In genomic region chr4:7120341-7120740, GRCh38 we compare ENCODE assay signal across 14 cellular contexts. TPM values are rescaled to one million over a fixed set of nuclear protein-coding genes. Genes with fewer than 3 reads are reported as not detected.
DNase-seq lines count a peak whose midpoint lies in the region; ATAC-seq, FAIRE-seq and TF ChIP-seq lines count a peak whose summit lies in the region.
"Had no signal": no experiment of that assay in that cellular context is flagged by ENCODE, and none has a peak within 500 bp of the region (broad histone marks: within the 10 kb centered on the region; RNA-seq: fewer than 3 reads in every experiment).

No MANE protein-coding gene starts in this region.

- peak; percentile 45 for ATAC-seq in HepG2
- no peak for ATAC-seq in right lobe of liver
- peak; percentile 71 for ATAC-seq in GM12878
- no peak for ATAC-seq in left ventricle myocardium superior
- ATAC-seq in GM21390 (IDR thresholded peaks at IDR 0.05; ENCODE audit: unreplicated experiment): no peak
- ATAC-seq in GM18517 (IDR thresholded peaks at IDR 0.05; ENCODE audit: unreplicated experiment): no peak

- TF ChIP-seq CTCF in HepG2 (CRISPR knock-in tag; IDR thresholded peaks at IDR 0.05): no peak
- TF ChIP-seq CTCF in right lobe of liver (IDR thresholded peaks at IDR 0.05): no peak
- TF ChIP-seq CTCF in NB4 (IDR thresholded peaks at IDR 0.05; ENCODE audit: low read depth, low read length): no peak
- no peak for TF ChIP-seq CTCF in GM12878 (IDR thresholded peaks at IDR 0.05 in 2 of 3, conservative IDR thresholded peaks at IDR 0.05 in 1 of 3; ENCODE audit: control insufficient read depth in 2 of 3, extremely low read depth in 1 of 3, insufficient read depth in 1 of 3, low read depth in 3 of 3, low read length in 3 of 3)

- H4K20me1 ChIP-seq in HepG2 (ENCODE audit: insufficient read depth, low read length): no peaks in the 10 kb centered on the region
- H4K20me1 ChIP-seq in GM12878 (ENCODE audit: control insufficient read depth, insufficient read depth): no peaks in the 10 kb centered on the region

- H3K79me2 ChIP-seq in HepG2 (ENCODE audit: insufficient read depth, low read length) (no peaks in the 10 kb centered on the region), GM12878 (ENCODE audit: control insufficient read depth, insufficient read depth, low read length) (no peaks in the 10 kb centered on the region)

- POLR2A ChIA-PET in HepG2 (lab: Yijun Ruan, JAX): no interaction called here
- POLR2A ChIA-PET in GM12878 (lab: Charles Lee): no interaction called here

- H3K27ac ChIP-seq in HepG2 (ENCODE audit: extremely low read length, insufficient read depth, low read length) (no peak overlapping the region), right lobe of liver (no peak overlapping the region), GM12878 (ENCODE audit: control insufficient read depth, insufficient read depth) (no peak overlapping the region)

- H3K4me2 ChIP-seq in HepG2 (ENCODE audit: low read depth, low read length) (no peak overlapping the region), GM12878 (ENCODE audit: control insufficient read depth, insufficient read depth) (no peak overlapping the region)

- H2AFZ ChIP-seq in HepG2 (ENCODE audit: low read length): no peak overlapping the region
- no peak overlapping the region for H2AFZ ChIP-seq in GM12878 (ENCODE audit: control insufficient read depth, low read depth, low read length)

- H3K27me3 ChIP-seq in HepG2 (ENCODE audit: control insufficient read depth in 1 of 2, insufficient read depth in 2 of 2, low read length in 2 of 2): peaks cover 3 to 42% of the 10 kb centered on the region in 2 experiments; a peak in 4 of 5 replicates
- H3K27me3 ChIP-seq in right lobe of liver: no peaks in the 10 kb centered on the region
- H3K27me3 ChIP-seq in GM12878 (replicated peaks in 1 of 2; ENCODE audit: control insufficient read depth in 2 of 2, insufficient read depth in 2 of 2, low read length in 1 of 2): no peaks in the 10 kb centered on the region; a peak in 2 of 4 replicates

- H3K9ac ChIP-seq in HepG2 (ENCODE audit: insufficient read depth, low read depth, low read length) (no peak overlapping the region), GM12878 (ENCODE audit: control insufficient read depth, insufficient read depth, low read length) (no peak overlapping the region)

- H3K4me1 ChIP-seq in HepG2 (ENCODE audit: insufficient read depth, low read length) (peaks cover 6% of the 10 kb centered on the region), right lobe of liver (peaks cover 0 to 13% (median 5%) of the 10 kb centered on the region in 4 donors), GM12878 (ENCODE audit: control insufficient read depth, insufficient read depth, low read length) (no peaks in the 10 kb centered on the region)

- FAIRE-seq in HepG2 (lab: Jason Lieb, UNC): no peak
- no peak for FAIRE-seq in GM12878 (lab: Jason Lieb, UNC)

- RAD21 ChIA-PET in GM12878 (lab: Charles Lee; ENCODE audit: unreplicated experiment): no interaction called here

- CTCF ChIA-PET in HepG2 (lab: Yijun Ruan, JAX; ENCODE audit: low intra/inter-chr PET ratio, low total read pairs) (no interaction called here), GM12878 (lab: Yijun Ruan, JAX) (no interaction called here)

- in situ Hi-C loops in HepG2 (cut with HindIII; ENCODE audit: extremely low pct_ligation_motif_present, low pct_unique_long_range_greater_than_20kb): no loop called here
- in situ Hi-C loops in GM12878 (cut with MboI): no loop called here

- H3K9me3 ChIP-seq in HepG2 (ENCODE audit: low read length) (no peaks in the 10 kb centered on the region), right lobe of liver (no peaks in the 10 kb centered on the region), GM12878 (replicated peaks; ENCODE audit: control insufficient read depth, insufficient read depth, low read length) (no peaks in the 10 kb centered on the region; the same call in 2 of the 3 replicates)

- H3K4me3 ChIP-seq in HepG2 (replicated peaks in 1 of 3; ENCODE audit: insufficient read depth in 1 of 3, low read depth in 2 of 3, low read length in 3 of 3) (no peak overlapping the region), right lobe of liver (no peak overlapping the region), NB4 (ENCODE audit: low read depth, low read length) (no peak overlapping the region), GM12878 (no peak overlapping the region)

- no peak for TF ChIP-seq RAD21 in HepG2 (CRISPR knock-in tag; IDR thresholded peaks at IDR 0.05)
- no peak for TF ChIP-seq RAD21 in GM12878 (IDR thresholded peaks at IDR 0.05; ENCODE audit: insufficient read depth, low read depth, low read length)

- 53% methylated on average over 7 of the region's 8 CpGs for WGBS in HepG2 (ENCODE audit: low lambda C conversion rate)
- WGBS in right lobe of liver (ENCODE audit: insufficient coverage, low coverage, low lambda C conversion rate, missing lambda C conversion rate): 78% methylated on average over 6 of the region's 8 CpGs
- WGBS in GM12878 (ENCODE audit: insufficient coverage, insufficient replicate concordance, low lambda C conversion rate, missing lambda C conversion rate): 58% methylated on average over 8 of the region's 8 CpGs

- BruUV-seq in HepG2 (replicated peaks; lab: Mats Ljungman, UMichigan) (no TSS peak), GM12878 (replicated peaks; lab: Mats Ljungman, UMichigan) (no TSS peak)

- SMC1A ChIA-PET in GM12878 (lab: Charles Lee; ENCODE audit: uncharacterized antibody, unreplicated experiment): no interaction called here

- DNase-seq in HepG2 (ENCODE audit: low spot score) (no peak), right lobe of liver (no peak), NB4 (ENCODE audit: low read depth) (peak; percentile 41), GM12878 (ENCODE audit: low read depth, low spot score) (no peak), left ventricle myocardium superior (no peak), NCI-H345 treated with DMSO at 0.1 percent for 48 hours (lab: John Stamatoyannopoulos, UW; ENCODE audit: unreplicated experiment) (no peak)
- DNase-seq: activated B cell treated with CpG ODN at 0.5 μM for 24 hours; activated CD8-positive, alpha-beta memory T cell treated with anti-CD3 and anti-CD28 coated beads, Interleukin-2, amount 50 U/mL, for 48 hours; activated naive CD8-positive, alpha-beta T cell treated with anti-CD3 and anti-CD28 coated beads for 36 hours; central memory CD4-positive, alpha-beta T cell; left cardiac atrium; NCI-H2029 treated with DMSO at 0.1 percent for 48 hours had no signal

- TF ChIP-seq POLR2A in HepG2 (IDR thresholded peaks at IDR 0.05; ENCODE audit: insufficient read depth in 1 of 2, low read depth in 2 of 2, low read length in 2 of 2): no peak
- TF ChIP-seq POLR2A in right lobe of liver (IDR thresholded peaks at IDR 0.05): no peak
- no peak for TF ChIP-seq POLR2A in NB4 (IDR thresholded peaks at IDR 0.05; ENCODE audit: extremely low read depth, insufficient read length)
- TF ChIP-seq POLR2A in GM12878 (IDR thresholded peaks at IDR 0.05; ENCODE audit: low read depth, low read length): no peak

- H3K36me3 ChIP-seq in HepG2 (replicated peaks in 1 of 2; ENCODE audit: control insufficient read depth in 1 of 2, insufficient read depth in 2 of 2, low read length in 2 of 2) (no peaks in the 10 kb centered on the region), right lobe of liver (no peaks in the 10 kb centered on the region), GM12878 (ENCODE audit: control insufficient read depth in 2 of 2, insufficient read depth in 2 of 2, low read length in 1 of 2) (no peaks in the 10 kb centered on the region)

- TF ChIP-seq EP300 in HepG2 (IDR thresholded peaks at IDR 0.05; ENCODE audit: low read depth in 2 of 2, low read length in 2 of 2) (no peak), HepG2 (CRISPR knock-in tag; IDR thresholded peaks at IDR 0.05; ENCODE audit: borderline replicate concordance) (no peak), GM12878 (IDR thresholded peaks at IDR 0.05; ENCODE audit: borderline replicate concordance in 1 of 2, control insufficient read depth in 1 of 2, low read depth in 2 of 2, low read length in 2 of 2) (no peak)

- intact Hi-C loops in HepG2 (cut with micrococcal nuclease; ENCODE audit: unreplicated experiment): no loop called here
- intact Hi-C loops in right lobe of liver (cut with DNase I): no loop called here
- intact Hi-C loops in GM12878 (cut with micrococcal nuclease; ENCODE audit: unreplicated experiment): no loop called here
- intact Hi-C loops in left ventricle myocardium superior (cut with micrococcal nuclease): no loop called here

RNA-seq across cellular contexts. Expression of gene GRPEL1, which starts 52.5 kb away (rescaled TPM):
- 141 and 213 TPM in 2 replicates for total RNA-seq in HepG2 (2016; rRNA removed; fragmentation: Illumina TruSeq; extraction: Trizol)
- total RNA-seq in HepG2 (2016; cell fraction: cytosol; rRNA removed; fragmentation: Illumina TruSeq; extraction: Trizol; ENCODE audit: low read depth): 24.3 and 28.6 TPM in 2 replicates
- total RNA-seq in HepG2 (2016; cell fraction: insoluble cytoplasmic fraction; rRNA removed; fragmentation: Illumina TruSeq; extraction: Trizol): 139 and 219 TPM in 2 replicates
- 37.5 and 43.6 TPM in 2 replicates for total RNA-seq in HepG2 (2016; cell fraction: membrane; rRNA removed; fragmentation: Illumina TruSeq; extraction: Trizol)
- 48.8 and 49.5 TPM in 2 replicates for total RNA-seq in HepG2 (2016; cell fraction: nucleus; rRNA removed; fragmentation: Illumina TruSeq; extraction: Trizol)
- 27.2 and 32.3 TPM in 2 replicates for polyA plus RNA-seq in HepG2 (2011; rRNA removed)
- polyA plus RNA-seq in HepG2 (2011; cell fraction: cytosol; rRNA removed): 30.3 and 39.4 TPM in 2 replicates
- polyA plus RNA-seq in HepG2 (2011; cell fraction: nucleus; rRNA removed): 12.6 and 17.4 TPM in 2 replicates
- 52.6 and 70.0 TPM in 2 replicates for polyA plus RNA-seq in HepG2 (2012)
- polyA plus RNA-seq in HepG2 (2016; cell fraction: cytosol; fragmentation: Illumina TruSeq; extraction: Trizol; ENCODE audit: low read depth): 28.9 and 31.1 TPM in 2 replicates
- 220 and 231 TPM in 2 replicates for polyA plus RNA-seq in HepG2 (2016; cell fraction: insoluble cytoplasmic fraction; fragmentation: Illumina TruSeq; extraction: Trizol; ENCODE audit: low read depth)
- polyA plus RNA-seq in HepG2 (2016; cell fraction: membrane; fragmentation: Illumina TruSeq; extraction: Trizol; ENCODE audit: low read depth): 28.9 and 29.2 TPM in 2 replicates
- polyA plus RNA-seq in HepG2 (2016; cell fraction: nucleus; fragmentation: Illumina TruSeq; extraction: Trizol; ENCODE audit: insufficient read depth, low read depth): 73.7 and 88.9 TPM in 2 replicates
- polyA minus RNA-seq in HepG2 (2011; rRNA and poly(A)+ RNA removed; ENCODE audit: low replicate concordance): 23.2 and 27.5 TPM in 2 replicates
- polyA minus RNA-seq in HepG2 (2011; cell fraction: cytosol; rRNA and poly(A)+ RNA removed): 19.1 and 25.1 TPM in 2 replicates
- 36.8 and 50.7 TPM in 2 replicates for polyA minus RNA-seq in HepG2 (2011; cell fraction: nucleus; rRNA and poly(A)+ RNA removed)
- total RNA-seq in right lobe of liver: 10 to 100 TPM; 30.0 to 49.2 (median 45.3) TPM
- total RNA-seq in GM12878 (2013; cell fraction: nucleolus; rRNA removed): 32.9 and 36.4 TPM in 2 replicates
- 30.8 and 43.6 TPM in 2 replicates for total RNA-seq in GM12878 (2014; rRNA removed)
- total RNA-seq in GM12878 (2014; rRNA removed; fragmentation: Illumina TruSeq; extraction: Trizol): 54.7 and 62.7 TPM in 2 replicates
- total RNA-seq in GM12878 (2021): 44.1 and 48.8 TPM in 2 replicates
- 22.3 TPM for polyA plus RNA-seq in GM12878 (2011; ENCODE audit: low read depth)
- polyA plus RNA-seq in GM12878 (2011; rRNA removed): 53.4 and 67.2 TPM in 2 replicates
- polyA plus RNA-seq in GM12878 (2011; cell fraction: cytosol; rRNA removed): 32.1 and 35.7 TPM in 2 replicates
- polyA plus RNA-seq in GM12878 (2011; cell fraction: nucleus; rRNA removed): 28.7 and 29.2 TPM in 2 replicates
- polyA plus RNA-seq in GM12878 (2012): 26.4 and 30.6 TPM in 2 replicates
- 59.2 and 72.5 TPM in 2 replicates for polyA plus RNA-seq in GM12878 (2014; fragmentation: Illumina TruSeq; extraction: Trizol)
- polyA plus RNA-seq in GM12878 (2014; fragmentation: Nextera tagmentation; extraction: Ambion mirVana): 100 to 1,000 TPM; 103 to 119 TPM
- 40.7 and 42.6 TPM in 2 replicates for polyA plus RNA-seq in GM12878 (2014; rRNA removed)
- polyA plus RNA-seq in GM12878 (2016; fragmentation: Nextera tagmentation; extraction: Ambion mirVana): 10 to 100 TPM; 80.1 to 82.8 TPM
- 33.1 and 35.9 TPM in 2 replicates for polyA minus RNA-seq in GM12878 (2011; rRNA and poly(A)+ RNA removed)
- polyA minus RNA-seq in GM12878 (2011; cell fraction: cytosol; rRNA and poly(A)+ RNA removed): 8.5 and 9.4 TPM in 2 replicates
- polyA minus RNA-seq in GM12878 (2011; cell fraction: nucleus; rRNA and poly(A)+ RNA removed): 22.7 and 31.9 TPM in 2 replicates
- 62.7 TPM for total RNA-seq in left ventricle myocardium superior

Comparison
In these comparisons a context has a peak if more than half of its experiments do, and no peak if none do; other contexts are left out.
1. ATAC-seq: peak in HepG2 (single experiment) and GM12878 (single experiment); none in right lobe of liver (0 of 4), left ventricle myocardium superior (single experiment), GM21390 (single experiment) and GM18517 (single experiment).
2. Of the 75 proteins assayed by ChIP-seq in both HepG2 and GM12878: peak only in HepG2: none; only in GM12878: SP1; in both: none; in neither: 73; mixed calls (peak in some experiments, not most) for 1.